ENCODE assay signal across 16 cellular contexts in the genomic region with DNA sequence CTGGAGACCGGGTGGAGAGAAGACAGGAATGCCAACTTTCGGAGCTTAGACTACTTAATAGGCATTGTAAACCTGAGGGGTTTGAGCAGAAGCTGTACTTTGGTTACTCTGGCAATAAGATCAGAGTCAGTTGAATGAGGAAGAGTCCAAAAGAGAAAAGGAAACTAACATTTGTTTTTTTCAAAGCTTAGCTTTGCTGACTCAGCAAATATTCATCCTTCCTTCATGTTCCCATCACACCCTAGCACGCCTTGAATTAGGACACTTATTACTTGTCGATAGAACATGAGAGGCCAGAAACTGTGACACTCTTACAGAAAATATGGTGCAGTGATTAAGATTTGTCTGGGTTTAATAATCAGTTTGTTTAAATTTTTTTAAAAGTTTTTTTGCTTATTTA.
DNase-seq lines count a peak whose midpoint lies in the region; ATAC-seq, FAIRE-seq and TF ChIP-seq lines count a peak whose summit lies in the region.
"Had no signal": no experiment of that assay in that cellular context is flagged by ENCODE, and none has a peak within 500 bp of the region (broad histone marks: within the 10 kb centered on the region; RNA-seq: fewer than 3 reads in every experiment).

No MANE protein-coding gene starts in this region.

- peaks cover 10% of the 10 kb centered on the region; the same call in 2 of the 3 replicates for H3K4me1 ChIP-seq in A549
- H3K4me1 ChIP-seq in GM12878 (ENCODE audit: control insufficient read depth, insufficient read depth, low read length): no peaks in the 10 kb centered on the region

- peaks cover 24% of the 10 kb centered on the region for H3K4me1 Mint-ChIP-seq in Calu3 (ENCODE audit: low read depth, unreplicated experiment)
- no peaks in the 10 kb centered on the region for H3K4me1 Mint-ChIP-seq in activated CD8-positive, alpha-beta T cell treated with anti-CD3 and anti-CD28 coated beads, Interleukin-2, amount 10 ng/mL, durations not matched to agents 7 days and 5 days (ENCODE audit: low read depth)

- ATAC-seq in A549 (no peak), GM12878 (no peak)
- no peak for ATAC-seq in activated CD8-positive, alpha-beta T cell treated with anti-CD3 and anti-CD28 coated beads, Interleukin-2, amount 10 ng/mL, durations not matched to agents 7 days and 5 days

- DNase-seq in A549 (ENCODE audit: low read depth in 1 of 2, low spot score in 1 of 2) (no peak), Calu3 (no peak), GM12878 (ENCODE audit: low read depth, low spot score) (no peak), epithelial cell of esophagus (ENCODE audit: low read depth) (peak; percentile 15), DMS153 treated with DMSO at 0.1 percent for 48 hours (lab: John Stamatoyannopoulos, UW; ENCODE audit: unreplicated experiment) (no peak)
- no peak for DNase-seq in activated CD8-positive, alpha-beta memory T cell treated with anti-CD3 and anti-CD28 coated beads, Interleukin-2, amount 50 U/mL, for 48 hours
- DNase-seq in activated CD8-positive, alpha-beta T cell treated with anti-CD3 and anti-CD28 coated beads, Interleukin-2, amount 10 ng/mL, durations not matched to agents 7 days and 5 days: no peak
- DNase-seq: ACHN; Caco-2; CD4-positive, alpha-beta T cell; DMS153; DMS79 treated with DMSO at 0.1 percent for 48 hours; GF-D8; GOT3; H9 had no signal

- WGBS in A549 (ENCODE audit: missing lambda C conversion rate): 90% methylated on average over 4 of the region's 4 CpGs
- 91% methylated on average over 4 of the region's 4 CpGs for WGBS in GM12878 (ENCODE audit: insufficient coverage, insufficient replicate concordance, low lambda C conversion rate, missing lambda C conversion rate)

- TF ChIP-seq RAD21 in A549 (conservative IDR thresholded peaks at IDR 0.05 in 1 of 2, IDR thresholded peaks at IDR 0.05 in 1 of 2) (no peak), GM12878 (IDR thresholded peaks at IDR 0.05; ENCODE audit: insufficient read depth, low read depth, low read length) (no peak)

- H3K27me3 ChIP-seq in GM12878 (replicated peaks in 1 of 2; ENCODE audit: control insufficient read depth in 2 of 2, insufficient read depth in 2 of 2, low read length in 1 of 2): no peaks in the 10 kb centered on the region

- POLR2A ChIA-PET in A549 (lab: Yijun Ruan, JAX) (interaction anchor here (1.1 kb wide), 1 partner anchor 267 kb away, joined by 3 read pairs; a partner anchor contains a TSS), GM12878 (lab: Charles Lee) (no interaction called here)
- POLR2A ChIA-PET in activated CD8-positive, alpha-beta T cell treated with anti-CD3 and anti-CD28 coated beads, Interleukin-2, amount 10 ng/mL, durations not matched to agents 7 days and 5 days (lab: Charles Lee): no interaction called here

- BruUV-seq in Calu3 (replicated peaks; lab: Mats Ljungman, UMichigan): no TSS peak
- no TSS peak for BruUV-seq in GM12878 (replicated peaks; lab: Mats Ljungman, UMichigan)

- H3K9me3 ChIP-seq in A549 (no peaks in the 10 kb centered on the region), GM12878 (replicated peaks; ENCODE audit: control insufficient read depth, insufficient read depth, low read length) (no peaks in the 10 kb centered on the region)
- H3K9me3 ChIP-seq: Caco-2 had no signal

- H3K27ac Mint-ChIP-seq in Calu3 (ENCODE audit: unreplicated experiment): peak overlapping the region; percentile 29
- no peak overlapping the region for H3K27ac Mint-ChIP-seq in activated CD8-positive, alpha-beta T cell treated with anti-CD3 and anti-CD28 coated beads, Interleukin-2, amount 10 ng/mL, durations not matched to agents 7 days and 5 days
- H3K27ac Mint-ChIP-seq: CD4-positive, alpha-beta T cell; H9 had no signal

- no peak overlapping the region for H3K4me3 Mint-ChIP-seq in Calu3 (ENCODE audit: low read depth, unreplicated experiment)
- no peak overlapping the region for H3K4me3 Mint-ChIP-seq in activated CD8-positive, alpha-beta T cell treated with anti-CD3 and anti-CD28 coated beads, Interleukin-2, amount 10 ng/mL, durations not matched to agents 7 days and 5 days
- H3K4me3 Mint-ChIP-seq: CD4-positive, alpha-beta T cell; H9 had no signal

- CTCF ChIA-PET in A549 (lab: Yijun Ruan, JAX) (no interaction called here), Calu3 (lab: Charles Lee) (no interaction called here), GM12878 (lab: Yijun Ruan, JAX) (interaction anchor here (1.0 kb wide), 1 partner anchor 270 kb away, joined by 3 read pairs; no protein-coding TSS in a partner anchor)
- CTCF ChIA-PET in activated CD8-positive, alpha-beta T cell treated with anti-CD3 and anti-CD28 coated beads, Interleukin-2, amount 10 ng/mL, durations not matched to agents 7 days and 5 days (lab: Charles Lee): interaction anchor here (0.5 kb wide), 1 partner anchor 15 kb away, joined by 3 read pairs; no protein-coding TSS in a partner anchor

- SMC1A ChIA-PET in GM12878 (lab: Charles Lee; ENCODE audit: uncharacterized antibody, unreplicated experiment): interaction anchor here (0.8 to 3.9 kb wide), 3 partner anchors 11 to 18 kb away, joined by 4 to 22 read pairs (median 7); no protein-coding TSS in a partner anchor

- H3K79me2 ChIP-seq in GM12878 (ENCODE audit: control insufficient read depth, insufficient read depth, low read length): no peaks in the 10 kb centered on the region

- H3K9ac ChIP-seq in GM12878 (ENCODE audit: control insufficient read depth, insufficient read depth, low read length): no peak overlapping the region

- TF ChIP-seq EP300 in A549 (IDR thresholded peaks at IDR 0.05): no peak
- no peak for TF ChIP-seq EP300 in GM12878 (IDR thresholded peaks at IDR 0.05; ENCODE audit: borderline replicate concordance in 1 of 2, control insufficient read depth in 1 of 2, low read depth in 2 of 2, low read length in 2 of 2)

- H3K4me2 ChIP-seq in A549: no peak overlapping the region
- H3K4me2 ChIP-seq in GM12878 (ENCODE audit: control insufficient read depth, insufficient read depth): no peak overlapping the region

- H3K4me3 ChIP-seq in A549 (no peak overlapping the region), GM12878 (no peak overlapping the region), epithelial cell of esophagus (ENCODE audit: low read length) (no peak overlapping the region)

- H4K20me1 ChIP-seq in GM12878 (ENCODE audit: control insufficient read depth, insufficient read depth): no peaks in the 10 kb centered on the region

- H3K36me3 Mint-ChIP-seq in Calu3 (ENCODE audit: insufficient read depth, unreplicated experiment): peaks cover 4% of the 10 kb centered on the region
- no peaks in the 10 kb centered on the region for H3K36me3 Mint-ChIP-seq in activated CD8-positive, alpha-beta T cell treated with anti-CD3 and anti-CD28 coated beads, Interleukin-2, amount 10 ng/mL, durations not matched to agents 7 days and 5 days (ENCODE audit: low read depth)

- no peaks in the 10 kb centered on the region for H3K27me3 Mint-ChIP-seq in Calu3 (ENCODE audit: unreplicated experiment)
- no peaks in the 10 kb centered on the region for H3K27me3 Mint-ChIP-seq in activated CD8-positive, alpha-beta T cell treated with anti-CD3 and anti-CD28 coated beads, Interleukin-2, amount 10 ng/mL, durations not matched to agents 7 days and 5 days (ENCODE audit: low read depth)
- H3K27me3 Mint-ChIP-seq: CD4-positive, alpha-beta T cell had no signal

- TF ChIP-seq POLR2A in A549 (IDR thresholded peaks at IDR 0.05; ENCODE audit: low read length) (no peak), GM12878 (IDR thresholded peaks at IDR 0.05; ENCODE audit: low read depth, low read length) (no peak)

- H3K9me3 Mint-ChIP-seq in Calu3 (ENCODE audit: low read depth, unreplicated experiment): no peaks in the 10 kb centered on the region
- H3K9me3 Mint-ChIP-seq in activated CD8-positive, alpha-beta T cell treated with anti-CD3 and anti-CD28 coated beads, Interleukin-2, amount 10 ng/mL, durations not matched to agents 7 days and 5 days (ENCODE audit: insufficient read depth): no peaks in the 10 kb centered on the region
- H3K9me3 Mint-ChIP-seq: CD4-positive, alpha-beta T cell; H9 had no signal

- intact Hi-C loops in Calu3 (cut with micrococcal nuclease; ENCODE audit: unreplicated experiment): no loop called here
- intact Hi-C loops in GM12878 (cut with micrococcal nuclease; ENCODE audit: unreplicated experiment): no loop called here

- H3K36me3 ChIP-seq in GM12878 (ENCODE audit: control insufficient read depth in 2 of 2, insufficient read depth in 2 of 2, low read length in 1 of 2): no peaks in the 10 kb centered on the region

- FAIRE-seq in A549 (lab: Jason Lieb, UNC): no peak
- no peak for FAIRE-seq in GM12878 (lab: Jason Lieb, UNC)

- TF ChIP-seq CTCF in A549 (IDR thresholded peaks at IDR 0.05): no peak
- no peak for TF ChIP-seq CTCF in Calu3 (IDR thresholded peaks at IDR 0.05; ENCODE audit: unreplicated experiment)
- no peak for TF ChIP-seq CTCF in GM12878 (IDR thresholded peaks at IDR 0.05 in 2 of 3, conservative IDR thresholded peaks at IDR 0.05 in 1 of 3; ENCODE audit: control insufficient read depth in 2 of 3, extremely low read depth in 1 of 3, insufficient read depth in 1 of 3, low read depth in 3 of 3, low read length in 3 of 3)
- TF ChIP-seq CTCF in epithelial cell of esophagus (IDR thresholded peaks at IDR 0.05; ENCODE audit: insufficient read depth, low read depth, low read length, missing control alignments): no peak

- no peak overlapping the region; the same call in 1 of the 2 replicates for H2AFZ ChIP-seq in GM12878 (ENCODE audit: control insufficient read depth, low read depth, low read length)

- in situ Hi-C loops in GM12878 (cut with MboI): no loop called here

- RAD21 ChIA-PET in GM12878 (lab: Charles Lee; ENCODE audit: unreplicated experiment): interaction anchor here (0.6 to 1.1 kb wide), 2 partner anchors 15 to 364 kb away, joined by 3 read pairs; no protein-coding TSS in a partner anchor

- H3K27ac ChIP-seq in A549: no peak overlapping the region
- no peak overlapping the region for H3K27ac ChIP-seq in GM12878 (ENCODE audit: control insufficient read depth, insufficient read depth)
- H3K27ac ChIP-seq: C4-2B had no signal

TF ChIP-seq in A549, 52 proteins besides CTCF, POLR2A, EP300 and RAD21:
- TF ChIP-seq MAFK (IDR thresholded peaks at IDR 0.05; ENCODE audit: partially characterized antibody): peak; percentile 100
- TF ChIP-seq ZFP36 (IDR thresholded peaks at IDR 0.05; ENCODE audit: borderline replicate concordance, partially characterized antibody): no peak
TF ChIP-seq in A549: peak in this region for 1.

TF ChIP-seq in GM12878, 131 proteins besides CTCF, POLR2A, EP300 and RAD21:
- TF ChIP-seq EGR1 (IDR thresholded peaks at IDR 0.05; ENCODE audit: borderline replicate concordance in 1 of 2, low read depth in 2 of 2, low read length in 2 of 2) (no peak), LARP7 (IDR thresholded peaks at IDR 0.05) (no peak), BACH1 (IDR thresholded peaks at IDR 0.05; ENCODE audit: borderline replicate concordance) (0 out of 2 replicates have a peak, but pooled peaks have one; percentile 31), KDM1A (IDR thresholded peaks at IDR 0.05; ENCODE audit: borderline replicate concordance) (no peak)

Comparison
In these comparisons a context has a peak if more than half of its experiments do, and no peak if none do; other contexts are left out.
1. CTCF ChIA-PET loops: an anchor here in GM12878 (1.0 kb wide) and activated CD8-positive, alpha-beta T cell treated with anti-CD3 and anti-CD28 coated beads, Interleukin-2, amount 10 ng/mL, durations not matched to agents 7 days and 5 days (0.5 kb wide); none called in A549 and Calu3.